1 cellular context compared by ENCODE assay signal in the genomic region with DNA sequence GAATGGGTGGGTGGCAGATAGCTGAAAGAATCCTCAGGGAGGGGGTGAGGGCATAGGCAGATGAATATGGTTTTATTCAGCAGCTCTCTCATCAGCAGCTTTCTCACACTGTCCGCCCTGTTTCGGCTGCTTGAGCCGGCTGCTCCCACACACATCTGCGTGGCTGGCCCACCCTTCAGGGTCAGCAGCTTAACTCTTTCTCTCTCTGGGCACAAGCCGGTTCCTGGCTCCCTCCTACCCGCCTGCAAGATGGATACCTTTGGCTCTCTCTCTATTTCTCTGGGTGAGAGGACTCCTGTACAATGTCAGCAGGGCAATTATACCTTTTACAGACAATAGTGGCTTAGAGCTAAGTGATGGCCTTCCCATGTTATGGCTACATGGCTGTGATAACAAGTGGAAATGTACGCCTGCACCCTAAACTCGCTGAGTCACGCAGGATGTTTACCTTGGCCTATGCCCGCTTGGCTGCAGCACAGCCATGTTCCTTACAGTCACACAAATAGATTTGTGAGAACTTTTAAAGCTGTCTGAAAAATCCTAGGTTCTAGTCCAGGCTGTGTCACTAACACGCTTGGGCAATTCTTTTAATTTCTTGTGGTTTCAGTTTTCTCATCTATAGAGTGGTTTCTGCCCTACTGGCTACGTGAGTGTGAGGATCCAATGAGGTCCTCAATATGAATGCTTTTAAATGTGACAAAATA.
TF ChIP-seq lines count a peak whose summit lies in the region.

No MANE protein-coding gene starts in this region.

TF ChIP-seq in K562, 482 proteins besides CTCF, POLR2A, EP300 and RAD21 (continued from another document and continues in another):
- TF ChIP-seq, protein P1, sequence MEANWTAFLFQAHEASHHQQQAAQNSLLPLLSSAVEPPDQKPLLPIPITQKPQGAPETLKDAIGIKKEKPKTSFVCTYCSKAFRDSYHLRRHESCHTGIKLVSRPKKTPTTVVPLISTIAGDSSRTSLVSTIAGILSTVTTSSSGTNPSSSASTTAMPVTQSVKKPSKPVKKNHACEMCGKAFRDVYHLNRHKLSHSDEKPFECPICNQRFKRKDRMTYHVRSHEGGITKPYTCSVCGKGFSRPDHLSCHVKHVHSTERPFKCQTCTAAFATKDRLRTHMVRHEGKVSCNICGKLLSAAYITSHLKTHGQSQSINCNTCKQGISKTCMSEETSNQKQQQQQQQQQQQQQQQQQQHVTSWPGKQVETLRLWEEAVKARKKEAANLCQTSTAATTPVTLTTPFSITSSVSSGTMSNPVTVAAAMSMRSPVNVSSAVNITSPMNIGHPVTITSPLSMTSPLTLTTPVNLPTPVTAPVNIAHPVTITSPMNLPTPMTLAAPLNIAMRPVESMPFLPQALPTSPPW (CRISPR knock-in tag; IDR thresholded peaks at IDR 0.05), result 0 out of 2 replicates have a peak, but pooled peaks have one; percentile 16
- TF ChIP-seq, protein P2, sequence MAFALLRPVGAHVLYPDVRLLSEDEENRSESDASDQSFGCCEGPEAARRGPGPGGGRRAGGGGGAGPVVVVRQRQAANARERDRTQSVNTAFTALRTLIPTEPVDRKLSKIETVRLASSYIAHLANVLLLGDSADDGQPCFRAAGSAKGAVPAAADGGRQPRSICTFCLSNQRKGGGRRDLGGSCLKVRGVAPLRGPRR (CRISPR knock-in tag; IDR thresholded peaks at IDR 0.05), result no peak
- TF ChIP-seq TEAD1 (CRISPR knock-in tag; IDR thresholded peaks at IDR 0.05) (peak in 1 of 2 experiments; percentile 94; a peak in 2 of 4 replicates), SNAPC5 (CRISPR knock-in tag; IDR thresholded peaks at IDR 0.05) (no peak), TEAD2 (tag; IDR thresholded peaks at IDR 0.05) (peak; percentile 88), ETS1 (conservative IDR thresholded peaks at IDR 0.05; ENCODE audit: control insufficient read depth, low read depth, low read length) (no peak), LARP7 (IDR thresholded peaks at IDR 0.05) (no peak), KLF6 (CRISPR knock-in tag; IDR thresholded peaks at IDR 0.05; ENCODE audit: borderline replicate concordance) (peak; percentile 97), CBFA2T3 (IDR thresholded peaks at IDR 0.05) (peak; percentile 49), PHF21A (IDR thresholded peaks at IDR 0.05; ENCODE audit: borderline replicate concordance, low read depth) (no peak), SMAD3 (CRISPR knock-in tag; conservative IDR thresholded peaks at IDR 0.05) (peak; percentile 96), TSHZ1 (CRISPR knock-in tag; IDR thresholded peaks at IDR 0.05) (peak; percentile 83), CCNT2 (IDR thresholded peaks at IDR 0.05; ENCODE audit: borderline replicate concordance, extremely low read depth, insufficient read length, low read depth, low read length) (no peak), ZNF584 (CRISPR knock-in tag; IDR thresholded peaks at IDR 0.05; ENCODE audit: low read depth) (peak; percentile 96), ZKSCAN8 (CRISPR knock-in tag; IDR thresholded peaks at IDR 0.05) (peak; percentile 88), ELF4 (CRISPR knock-in tag; IDR thresholded peaks at IDR 0.05) (no peak), GTF2A2 (tag; IDR thresholded peaks at IDR 0.05) (peak; percentile 92), ZNF239 (CRISPR knock-in tag; IDR thresholded peaks at IDR 0.05) (peak; percentile 87), HIVEP1 (CRISPR knock-in tag; IDR thresholded peaks at IDR 0.05) (peak; percentile 80; the same call in 1 of the 2 replicates), FOXJ3 (CRISPR knock-in tag; IDR thresholded peaks at IDR 0.05) (no peak), GABPA (tag; conservative IDR thresholded peaks at IDR 0.05; ENCODE audit: low read depth) (peak; percentile 64), TAF7 (tag; IDR thresholded peaks at IDR 0.05) (no peak), HDAC8 (tag; IDR thresholded peaks at IDR 0.05) (peak; percentile 94), NFIC (IDR thresholded peaks at IDR 0.05) (no peak), ZNF133 (CRISPR knock-in tag; IDR thresholded peaks at IDR 0.05) (no peak), YY1 (IDR thresholded peaks at IDR 0.05; ENCODE audit: borderline replicate concordance in 1 of 3, control insufficient read depth in 1 of 3, extremely low read depth in 1 of 3, insufficient read depth in 3 of 3, insufficient read length in 1 of 3, insufficient replicate concordance in 2 of 3, low read depth in 1 of 3, low read length in 2 of 3) (peak in 1 of 3 experiments; percentile 75), HBP1 (CRISPR knock-in tag; IDR thresholded peaks at IDR 0.05) (peak; percentile 90)
- TF ChIP-seq, protein P3, sequence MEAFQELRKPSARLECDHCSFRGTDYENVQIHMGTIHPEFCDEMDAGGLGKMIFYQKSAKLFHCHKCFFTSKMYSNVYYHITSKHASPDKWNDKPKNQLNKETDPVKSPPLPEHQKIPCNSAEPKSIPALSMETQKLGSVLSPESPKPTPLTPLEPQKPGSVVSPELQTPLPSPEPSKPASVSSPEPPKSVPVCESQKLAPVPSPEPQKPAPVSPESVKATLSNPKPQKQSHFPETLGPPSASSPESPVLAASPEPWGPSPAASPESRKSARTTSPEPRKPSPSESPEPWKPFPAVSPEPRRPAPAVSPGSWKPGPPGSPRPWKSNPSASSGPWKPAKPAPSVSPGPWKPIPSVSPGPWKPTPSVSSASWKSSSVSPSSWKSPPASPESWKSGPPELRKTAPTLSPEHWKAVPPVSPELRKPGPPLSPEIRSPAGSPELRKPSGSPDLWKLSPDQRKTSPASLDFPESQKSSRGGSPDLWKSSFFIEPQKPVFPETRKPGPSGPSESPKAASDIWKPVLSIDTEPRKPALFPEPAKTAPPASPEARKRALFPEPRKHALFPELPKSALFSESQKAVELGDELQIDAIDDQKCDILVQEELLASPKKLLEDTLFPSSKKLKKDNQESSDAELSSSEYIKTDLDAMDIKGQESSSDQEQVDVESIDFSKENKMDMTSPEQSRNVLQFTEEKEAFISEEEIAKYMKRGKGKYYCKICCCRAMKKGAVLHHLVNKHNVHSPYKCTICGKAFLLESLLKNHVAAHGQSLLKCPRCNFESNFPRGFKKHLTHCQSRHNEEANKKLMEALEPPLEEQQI (IDR thresholded peaks at IDR 0.05), result no peak
- TF ChIP-seq, protein P4, sequence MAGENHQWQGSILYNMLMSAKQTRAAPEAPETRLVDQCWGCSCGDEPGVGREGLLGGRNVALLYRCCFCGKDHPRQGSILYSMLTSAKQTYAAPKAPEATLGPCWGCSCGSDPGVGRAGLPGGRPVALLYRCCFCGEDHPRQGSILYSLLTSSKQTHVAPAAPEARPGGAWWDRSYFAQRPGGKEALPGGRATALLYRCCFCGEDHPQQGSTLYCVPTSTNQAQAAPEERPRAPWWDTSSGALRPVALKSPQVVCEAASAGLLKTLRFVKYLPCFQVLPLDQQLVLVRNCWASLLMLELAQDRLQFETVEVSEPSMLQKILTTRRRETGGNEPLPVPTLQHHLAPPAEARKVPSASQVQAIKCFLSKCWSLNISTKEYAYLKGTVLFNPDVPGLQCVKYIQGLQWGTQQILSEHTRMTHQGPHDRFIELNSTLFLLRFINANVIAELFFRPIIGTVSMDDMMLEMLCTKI (IDR thresholded peaks at IDR 0.05; ENCODE audit: partially characterized antibody), result no peak
- TF ChIP-seq, protein P5, sequence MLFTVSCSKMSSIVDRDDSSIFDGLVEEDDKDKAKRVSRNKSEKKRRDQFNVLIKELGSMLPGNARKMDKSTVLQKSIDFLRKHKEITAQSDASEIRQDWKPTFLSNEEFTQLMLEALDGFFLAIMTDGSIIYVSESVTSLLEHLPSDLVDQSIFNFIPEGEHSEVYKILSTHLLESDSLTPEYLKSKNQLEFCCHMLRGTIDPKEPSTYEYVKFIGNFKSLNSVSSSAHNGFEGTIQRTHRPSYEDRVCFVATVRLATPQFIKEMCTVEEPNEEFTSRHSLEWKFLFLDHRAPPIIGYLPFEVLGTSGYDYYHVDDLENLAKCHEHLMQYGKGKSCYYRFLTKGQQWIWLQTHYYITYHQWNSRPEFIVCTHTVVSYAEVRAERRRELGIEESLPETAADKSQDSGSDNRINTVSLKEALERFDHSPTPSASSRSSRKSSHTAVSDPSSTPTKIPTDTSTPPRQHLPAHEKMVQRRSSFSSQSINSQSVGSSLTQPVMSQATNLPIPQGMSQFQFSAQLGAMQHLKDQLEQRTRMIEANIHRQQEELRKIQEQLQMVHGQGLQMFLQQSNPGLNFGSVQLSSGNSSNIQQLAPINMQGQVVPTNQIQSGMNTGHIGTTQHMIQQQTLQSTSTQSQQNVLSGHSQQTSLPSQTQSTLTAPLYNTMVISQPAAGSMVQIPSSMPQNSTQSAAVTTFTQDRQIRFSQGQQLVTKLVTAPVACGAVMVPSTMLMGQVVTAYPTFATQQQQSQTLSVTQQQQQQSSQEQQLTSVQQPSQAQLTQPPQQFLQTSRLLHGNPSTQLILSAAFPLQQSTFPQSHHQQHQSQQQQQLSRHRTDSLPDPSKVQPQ (CRISPR knock-in tag; IDR thresholded peaks at IDR 0.05; ENCODE audit: borderline replicate concordance), result peak; percentile 66; the same call in 1 of the 2 replicates
